18 cellular contexts compared by ENCODE assay signal in the genomic region with DNA sequence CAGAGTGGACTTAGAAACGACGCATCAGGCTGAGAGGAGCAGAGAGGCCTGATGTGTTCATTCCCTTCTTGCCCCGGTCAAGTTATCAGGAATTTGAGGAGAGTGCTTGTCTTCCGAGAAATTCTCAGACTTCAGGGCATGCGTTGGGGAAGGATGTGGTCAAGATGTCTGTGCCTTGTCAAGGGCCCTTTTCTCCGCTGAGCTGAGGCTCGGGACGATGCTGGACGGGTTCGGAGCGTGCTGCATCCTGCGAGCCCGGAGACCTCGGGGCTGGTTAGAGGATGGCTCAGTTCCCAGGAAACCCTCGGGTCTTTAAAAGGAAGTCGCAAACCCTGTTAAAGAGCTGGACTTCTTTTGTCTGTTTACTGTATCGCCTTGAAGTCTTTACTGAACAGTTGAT.
DNase-seq lines count a peak whose midpoint lies in the region; ATAC-seq and TF ChIP-seq lines count a peak whose summit lies in the region.
"Had no signal": no experiment of that assay in that cellular context is flagged by ENCODE, and none has a peak within 500 bp of the region (broad histone marks: within the 10 kb centered on the region; RNA-seq: fewer than 3 reads in every experiment).

No MANE protein-coding gene starts in this region.

- no peak for TF ChIP-seq CTCF in DND-41 (IDR thresholded peaks at IDR 0.05; ENCODE audit: borderline replicate concordance, extremely low read depth, low read length, poor library complexity, severe bottlenecking)
- TF ChIP-seq CTCF in IMR-90 (conservative IDR thresholded peaks at IDR 0.05; ENCODE audit: low read depth, low read length), result no peak
- no peak for TF ChIP-seq CTCF in chondrocyte (IDR thresholded peaks at IDR 0.05)
- TF ChIP-seq CTCF in nephron progenitor cell (IDR thresholded peaks at IDR 0.05), result no peak
- TF ChIP-seq CTCF in progenitor cell of endocrine pancreas (IDR thresholded peaks at IDR 0.05; ENCODE audit: unreplicated experiment), result no peak
- TF ChIP-seq CTCF in upper lobe of left lung (IDR thresholded peaks at IDR 0.05), result no peak

- intact Hi-C loops in IMR-90 (cut with micrococcal nuclease), result no loop called here

- BruUV-seq in IMR-90 (replicated peaks; lab: Mats Ljungman, UMichigan), result no TSS peak

- H4K8ac ChIP-seq in IMR-90 (ENCODE audit: low read depth in 2 of 2, low read length in 2 of 2), result no peak overlapping the region

- ATAC-seq in DND-41 (ENCODE audit: insufficient read depth, low read depth), result no peak
- ATAC-seq in IMR-90 (ENCODE audit: low read depth), result no peak
- ATAC-seq in upper lobe of left lung (ENCODE audit: low FRiP score in 2 of 2), result no peak
- ATAC-seq: HepG2, Right ventricle myocardium inferior had no signal

- WGBS in IMR-90 (ENCODE audit: extremely low coverage in 2 of 2, insufficient read length in 1 of 2), 2 experiments, result 33% methylated on average over 2 of the region's 17 CpGs; no CpG with 5 or more reads in 1 of the 2 experiments
- 23 to 26% methylated on average over 17 of the region's 17 CpGs for WGBS in upper lobe of left lung, 2 donors

- dilution Hi-C loops in IMR-90 (cut with HindIII; ENCODE audit: low sequenced_read_pairs, unreplicated experiment), result no loop called here

- no peak overlapping the region for H3K14ac ChIP-seq in IMR-90 (replicated peaks; ENCODE audit: low read depth, low read length)

- H3K9ac ChIP-seq in DND-41 (ENCODE audit: low read depth, low read length), result no peak overlapping the region
- H3K9ac ChIP-seq in IMR-90 (ENCODE audit: low read depth, low read length), result no peak overlapping the region

- no peak overlapping the region for H2AFZ ChIP-seq in DND-41 (ENCODE audit: low read depth, low read length)
- peak overlapping the region; percentile 72 for H2AFZ ChIP-seq in IMR-90 (replicated peaks; ENCODE audit: low read length, poor library complexity)

- H3K18ac ChIP-seq in IMR-90 (ENCODE audit: low read depth, low read length), result no peak overlapping the region

- no peak overlapping the region for H3K4me2 ChIP-seq in DND-41 (ENCODE audit: insufficient read depth, low read length)
- no peak overlapping the region for H3K4me2 ChIP-seq in IMR-90 (ENCODE audit: low read depth, low read length)

- TF ChIP-seq POLR2A in IMR-90 (IDR thresholded peaks at IDR 0.05; ENCODE audit: low read depth, low read length) (no peak), upper lobe of left lung (IDR thresholded peaks at IDR 0.05) (no peak)

- H3K23ac ChIP-seq in IMR-90 (ENCODE audit: low read depth, low read length), result no peak overlapping the region

- no peaks in the 10 kb centered on the region for H3K79me2 ChIP-seq in DND-41 (ENCODE audit: insufficient read depth, low read length)

- H4K91ac ChIP-seq in IMR-90 (ENCODE audit: insufficient read depth, low read depth, low read length), result no peak overlapping the region

- no peak overlapping the region for H2BK5ac ChIP-seq in IMR-90 (ENCODE audit: low read depth, low read length, poor library complexity, severe bottlenecking)

- H3K4me1 ChIP-seq in DND-41 (ENCODE audit: insufficient read depth, low read length) (peaks cover 38% of the 10 kb centered on the region), IMR-90 (ENCODE audit: control insufficient read depth, insufficient read depth, low read length) (no peaks in the 10 kb centered on the region), upper lobe of left lung (no peaks in the 10 kb centered on the region)
- H3K4me1 ChIP-seq: Peyer's patch had no signal

- H3K36me3 ChIP-seq in DND-41 (ENCODE audit: insufficient read depth, low read length) (no peaks in the 10 kb centered on the region), IMR-90 (ENCODE audit: control insufficient read depth, insufficient read depth, low read length) (no peaks in the 10 kb centered on the region), upper lobe of left lung (no peaks in the 10 kb centered on the region)
- H3K36me3 ChIP-seq: MG63, Peyer's patch had no signal

- no peak overlapping the region for H2BK20ac ChIP-seq in IMR-90 (ENCODE audit: low read depth, low read length)

- H3K4me1 Mint-ChIP-seq in chondrocyte (ENCODE audit: low read depth) (no peaks in the 10 kb centered on the region), nephron progenitor cell (peaks cover 5% of the 10 kb centered on the region), progenitor cell of endocrine pancreas (ENCODE audit: low read depth) (no peaks in the 10 kb centered on the region)

- no peak overlapping the region for H2AK9ac ChIP-seq in IMR-90 (replicated peaks; ENCODE audit: low read depth, low read length, poor library complexity)

- no peaks in the 10 kb centered on the region for H3K79me1 ChIP-seq in IMR-90 (ENCODE audit: low read depth in 1 of 2, low read length in 2 of 2)

- no peak overlapping the region for H3K4ac ChIP-seq in IMR-90 (ENCODE audit: low read depth, low read length)

- H4K20me1 ChIP-seq in DND-41 (ENCODE audit: insufficient read depth, low read length) (no peaks in the 10 kb centered on the region), IMR-90 (ENCODE audit: insufficient read depth, low read length) (no peaks in the 10 kb centered on the region)

- H3K4me3 Mint-ChIP-seq in chondrocyte (ENCODE audit: unreplicated experiment), result no peak overlapping the region
- H3K4me3 Mint-ChIP-seq in nephron progenitor cell, result no peak overlapping the region
- H3K4me3 Mint-ChIP-seq in progenitor cell of endocrine pancreas (ENCODE audit: low read depth), result no peak overlapping the region
- H3K4me3 Mint-ChIP-seq: CD4-positive, alpha-beta T cell had no signal

- H3K36me3 Mint-ChIP-seq in chondrocyte (ENCODE audit: low read depth) (no peaks in the 10 kb centered on the region), nephron progenitor cell (ENCODE audit: low read depth) (no peaks in the 10 kb centered on the region), progenitor cell of endocrine pancreas (ENCODE audit: insufficient read depth) (no peaks in the 10 kb centered on the region)

- no peak overlapping the region for H3K56ac ChIP-seq in IMR-90 (ENCODE audit: extremely low read depth, insufficient read depth, low read length)

- CTCF ChIA-PET in IMR-90 (lab: Yijun Ruan, JAX), result no interaction called here

- H3K27me3 ChIP-seq in DND-41 (ENCODE audit: insufficient read depth, low read length, poor library complexity), result no peaks in the 10 kb centered on the region
- H3K27me3 ChIP-seq in IMR-90 (ENCODE audit: control insufficient read depth, insufficient read depth, low read length), result no peaks in the 10 kb centered on the region
- H3K27me3 ChIP-seq in upper lobe of left lung, result no peaks in the 10 kb centered on the region
- H3K27me3 ChIP-seq: Peyer's patch had no signal

- no peak for TF ChIP-seq EP300 in upper lobe of left lung (IDR thresholded peaks at IDR 0.05)

- no peak overlapping the region for H3K27ac Mint-ChIP-seq in chondrocyte (ENCODE audit: unreplicated experiment)
- peak overlapping the region; percentile 74 for H3K27ac Mint-ChIP-seq in nephron progenitor cell
- no peak overlapping the region for H3K27ac Mint-ChIP-seq in progenitor cell of endocrine pancreas
- H3K27ac Mint-ChIP-seq: CD4-positive, alpha-beta T cell had no signal

- H3K9me1 ChIP-seq in IMR-90 (ENCODE audit: insufficient read depth, low read length), result no peaks in the 10 kb centered on the region

- H3K4me3 ChIP-seq in DND-41 (ENCODE audit: low read depth in 1 of 2, low read length in 2 of 2) (no peak overlapping the region), IMR-90 (ENCODE audit: insufficient read depth, low read depth, low read length) (no peak overlapping the region), upper lobe of left lung (no peak overlapping the region)
- H3K4me3 ChIP-seq: MG63, Peyer's patch had no signal

- H2AK5ac ChIP-seq in IMR-90 (ENCODE audit: low read depth, low read length), result no peak overlapping the region

- H3K9me3 ChIP-seq in DND-41 (ENCODE audit: insufficient read depth, low read length, severe bottlenecking), result no peaks in the 10 kb centered on the region
- peaks cover 64% of the 10 kb centered on the region for H3K9me3 ChIP-seq in IMR-90 (ENCODE audit: control insufficient read depth, insufficient read depth, low read length)
- H3K9me3 ChIP-seq in upper lobe of left lung, result no peaks in the 10 kb centered on the region
- H3K9me3 ChIP-seq: MG63, Peyer's patch had no signal

- DNase-seq in DND-41, result peak; percentile 12
- no peak for DNase-seq in IMR-90
- peak; percentile 59 for DNase-seq in chondrocyte (ENCODE audit: low spot score)
- DNase-seq in nephron progenitor cell, result no peak
- no peak for DNase-seq in dermis blood vessel endothelial cell
- no peak for DNase-seq in progenitor cell of endocrine pancreas (ENCODE audit: low spot score, unreplicated experiment)
- no peak for DNase-seq in upper lobe of left lung
- DNase-seq in NCI-H2029 treated with DMSO at 0.1 percent for 48 hours (lab: John Stamatoyannopoulos, UW), result no peak
- DNase-seq: ACHN; CD4-positive, alpha-beta T cell; MG63; NCI-H1092; NCI-H146; NCI-H446 treated with DMSO at 0.1 percent for 48 hours; NCI-H69 had no signal

- 0 out of 2 replicates have a peak overlapping the region, but pooled peaks have one; percentile 30 for H3K27ac ChIP-seq in DND-41 (ENCODE audit: low read length)
- no peak overlapping the region for H3K27ac ChIP-seq in IMR-90 (ENCODE audit: insufficient read depth, low read length)
- H3K27ac ChIP-seq in upper lobe of left lung, result no peak overlapping the region
- H3K27ac ChIP-seq: Peyer's patch had no signal

- POLR2A ChIA-PET in IMR-90 (lab: Charles Lee; ENCODE audit: unreplicated experiment), result no interaction called here

- H2BK120ac ChIP-seq in IMR-90 (ENCODE audit: low read depth, low read length), result no peak overlapping the region

- in situ Hi-C loops in IMR-90 (cut with MboI; ENCODE audit: low sequenced_read_pairs), result no loop called here

- H4K5ac ChIP-seq in IMR-90 (ENCODE audit: low read depth, low read length), result no peak overlapping the region

- H3K27me3 Mint-ChIP-seq in chondrocyte (ENCODE audit: low read depth) (no peaks in the 10 kb centered on the region), nephron progenitor cell (ENCODE audit: low read depth, poor library complexity) (peaks cover 12% of the 10 kb centered on the region), progenitor cell of endocrine pancreas (no peaks in the 10 kb centered on the region)

- no peak for TF ChIP-seq RAD21 in IMR-90 (IDR thresholded peaks at IDR 0.05; ENCODE audit: low read length)

- H2BK15ac ChIP-seq in IMR-90 (ENCODE audit: low read depth, low read length), result no peak overlapping the region

- H3K9me3 Mint-ChIP-seq in chondrocyte (ENCODE audit: low read depth) (no peaks in the 10 kb centered on the region), nephron progenitor cell (no peaks in the 10 kb centered on the region), progenitor cell of endocrine pancreas (ENCODE audit: low read depth) (peaks cover 10% of the 10 kb centered on the region)
- H3K9me3 Mint-ChIP-seq: CD4-positive, alpha-beta T cell had no signal

TF ChIP-seq in IMR-90, 13 proteins besides CTCF, POLR2A, EP300 and RAD21 (continues in another document):
- TF ChIP-seq, protein P1, sequence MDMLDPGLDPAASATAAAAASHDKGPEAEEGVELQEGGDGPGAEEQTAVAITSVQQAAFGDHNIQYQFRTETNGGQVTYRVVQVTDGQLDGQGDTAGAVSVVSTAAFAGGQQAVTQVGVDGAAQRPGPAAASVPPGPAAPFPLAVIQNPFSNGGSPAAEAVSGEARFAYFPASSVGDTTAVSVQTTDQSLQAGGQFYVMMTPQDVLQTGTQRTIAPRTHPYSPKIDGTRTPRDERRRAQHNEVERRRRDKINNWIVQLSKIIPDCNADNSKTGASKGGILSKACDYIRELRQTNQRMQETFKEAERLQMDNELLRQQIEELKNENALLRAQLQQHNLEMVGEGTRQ (IDR thresholded peaks at IDR 0.05; ENCODE audit: low read depth, low read length), result no peak

Comparison
In these comparisons a context has a peak if more than half of its experiments do, and no peak if none do; other contexts are left out.
1. DNase-seq: peak in DND-41 (single experiment) and chondrocyte (single experiment); none in IMR-90 (single experiment), nephron progenitor cell (single experiment), dermis blood vessel endothelial cell (single experiment), progenitor cell of endocrine pancreas (single experiment), upper lobe of left lung (0 of 2) and NCI-H2029 treated with DMSO at 0.1 percent for 48 hours (single experiment).